9 cellular contexts compared by ENCODE assay signal in genomic region chr17:35566955-35567354, GRCh38. TPM values are rescaled to one million over a fixed set of nuclear protein-coding genes. Genes with fewer than 3 reads are reported as not detected.
DNase-seq lines count a peak whose midpoint lies in the region; ATAC-seq, FAIRE-seq and TF ChIP-seq lines count a peak whose summit lies in the region.
"Had no signal": no experiment of that assay in that cellular context is flagged by ENCODE, and none has a peak within 500 bp of the region (broad histone marks: within the 10 kb centered on the region; RNA-seq: fewer than 3 reads in every experiment).

No MANE protein-coding gene starts in this region.

- H4K91ac ChIP-seq in mesenchymal stem cell (ENCODE audit: low read length) = no peak overlapping the region

- DNase-seq in left ventricle myocardium inferior (no peak), left cardiac atrium (no peak), mesenchymal stem cell (no peak), urothelium cell line (ENCODE audit: low spot score) (no peak), HuH-7 (ENCODE audit: low spot score) (no peak), activated gamma-delta T cell treated with Interleukin-2 at 50 U/mL for 16 hours (no peak)
- DNase-seq in activated T-helper 2 cell treated with anti-CD3 and anti-CD28 coated beads, Interferon-gamma antibody, Interleukin-2, Interleukin-4, amounts not matched to agents 10 μg/mL and 5 μg/mL and 100 μg/mL, durations not matched to agents 14 hours and 24 hours and 36 hours (ENCODE audit: low spot score) = no peak
- DNase-seq in activated CD4-positive, CD25-positive, alpha-beta regulatory T cell treated with anti-CD3 and anti-CD28 coated beads, Interleukin-2, amount 50 U/mL, for 72 hours = no peak

- H3K79me1 ChIP-seq in mesenchymal stem cell (replicated peaks; ENCODE audit: low read length, poor library complexity, severe bottlenecking) = peaks cover 9% of the 10 kb centered on the region

- H3K9me3 ChIP-seq in left ventricle myocardium inferior (replicated peaks) (no peaks in the 10 kb centered on the region), mesenchymal stem cell (ENCODE audit: control insufficient read depth, low read length) (no peaks in the 10 kb centered on the region)

- peak overlapping the region; percentile 87 for H3K4me3 Mint-ChIP-seq in activated T-helper 2 cell treated with anti-CD3 and anti-CD28 coated beads, Interferon-gamma antibody, Interleukin-2, Interleukin-4, amounts not matched to agents 10 μg/mL and 5 μg/mL and 100 μg/mL, durations not matched to agents 14 hours and 24 hours and 36 hours (ENCODE audit: low read depth)

- H2BK15ac ChIP-seq in mesenchymal stem cell (ENCODE audit: low read depth, poor library complexity, severe bottlenecking) = no peak overlapping the region

- H2BK5ac ChIP-seq in mesenchymal stem cell (ENCODE audit: low read depth, low read length, poor library complexity, severe bottlenecking) = no peak overlapping the region

- H2AK5ac ChIP-seq in mesenchymal stem cell (ENCODE audit: low read length, severe bottlenecking) = no peak overlapping the region

- no peak overlapping the region for H3K14ac ChIP-seq in mesenchymal stem cell (ENCODE audit: low read length in 2 of 2)

- H3K27ac Mint-ChIP-seq in activated T-helper 2 cell treated with anti-CD3 and anti-CD28 coated beads, Interferon-gamma antibody, Interleukin-2, Interleukin-4, amounts not matched to agents 10 μg/mL and 5 μg/mL and 100 μg/mL, durations not matched to agents 14 hours and 24 hours and 36 hours = no peak overlapping the region

- intact Hi-C loops in left ventricle myocardium inferior (cut with micrococcal nuclease) = no loop called here
- intact Hi-C loops in left cardiac atrium (cut with DNase I) = no loop called here
- intact Hi-C loops in activated T-helper 2 cell treated with anti-CD3 and anti-CD28 coated beads, Interferon-gamma antibody, Interleukin-2, Interleukin-4, amounts not matched to agents 10 μg/mL and 5 μg/mL and 100 μg/mL, durations not matched to agents 14 hours and 24 hours and 36 hours (cut with micrococcal nuclease) = loop anchor here (1.0 kb wide), 1 partner anchor 20 kb away; the partner anchor contains the start of gene AP2B1

- peaks cover 11% of the 10 kb centered on the region for H3K36me3 Mint-ChIP-seq in activated T-helper 2 cell treated with anti-CD3 and anti-CD28 coated beads, Interferon-gamma antibody, Interleukin-2, Interleukin-4, amounts not matched to agents 10 μg/mL and 5 μg/mL and 100 μg/mL, durations not matched to agents 14 hours and 24 hours and 36 hours (ENCODE audit: low read depth)

- H3K27me3 ChIP-seq in left ventricle myocardium inferior (ENCODE audit: low read depth) (no peaks in the 10 kb centered on the region), mesenchymal stem cell (ENCODE audit: control insufficient read depth in 1 of 2, insufficient read depth in 1 of 2, low read length in 2 of 2) (peaks cover 3 to 5% of the 10 kb centered on the region in 2 experiments)

- peak overlapping the region; percentile 97 for H3K9ac ChIP-seq in mesenchymal stem cell (ENCODE audit: low read length)

- H3K4me3 ChIP-seq in left ventricle myocardium inferior = peak overlapping the region; percentile 75
- peak overlapping the region in 1 of 2 experiments; percentile 95 for H3K4me3 ChIP-seq in mesenchymal stem cell (ENCODE audit: insufficient read depth in 1 of 2, low read depth in 1 of 2, low read length in 2 of 2)

- peak; percentile 5 for FAIRE-seq in urothelium cell line (lab: Jason Lieb, UNC)
- FAIRE-seq: kidney had no signal

- H3K27ac ChIP-seq in left ventricle myocardium inferior (replicated peaks) = peak overlapping the region; percentile 88
- no peak overlapping the region for H3K27ac ChIP-seq in mesenchymal stem cell (ENCODE audit: low read length, poor library complexity, severe bottlenecking)

- no peaks in the 10 kb centered on the region for H3K9me3 Mint-ChIP-seq in activated T-helper 2 cell treated with anti-CD3 and anti-CD28 coated beads, Interferon-gamma antibody, Interleukin-2, Interleukin-4, amounts not matched to agents 10 μg/mL and 5 μg/mL and 100 μg/mL, durations not matched to agents 14 hours and 24 hours and 36 hours

- peaks cover 19% of the 10 kb centered on the region for H3K27me3 Mint-ChIP-seq in activated T-helper 2 cell treated with anti-CD3 and anti-CD28 coated beads, Interferon-gamma antibody, Interleukin-2, Interleukin-4, amounts not matched to agents 10 μg/mL and 5 μg/mL and 100 μg/mL, durations not matched to agents 14 hours and 24 hours and 36 hours (ENCODE audit: low read depth)

- no peak overlapping the region for H3K4ac ChIP-seq in mesenchymal stem cell (ENCODE audit: low read depth in 1 of 2, low read length in 2 of 2)

- ATAC-seq in left cardiac atrium = no peak

- H4K8ac ChIP-seq in mesenchymal stem cell (ENCODE audit: low read length) = peak overlapping the region; percentile 94

- no peak overlapping the region for H2AFZ ChIP-seq in mesenchymal stem cell (ENCODE audit: low read depth, low read length)

- no peak overlapping the region for H2BK120ac ChIP-seq in mesenchymal stem cell (ENCODE audit: low read depth, low read length)

- no peak overlapping the region for H3K23ac ChIP-seq in mesenchymal stem cell (ENCODE audit: low read length in 2 of 2)

- no peak overlapping the region for H3K18ac ChIP-seq in mesenchymal stem cell (ENCODE audit: low read depth in 1 of 2, low read length in 2 of 2)

- H3K4me2 ChIP-seq in mesenchymal stem cell (ENCODE audit: low read length, poor library complexity, severe bottlenecking) = no peak overlapping the region

- no peak for TF ChIP-seq CTCF in left ventricle myocardium inferior (IDR thresholded peaks at IDR 0.05; ENCODE audit: borderline replicate concordance)

- H3K4me1 ChIP-seq in left ventricle myocardium inferior (peaks cover 34% of the 10 kb centered on the region), mesenchymal stem cell (ENCODE audit: control insufficient read depth, insufficient read depth, low read depth, low read length) (peaks cover 8% of the 10 kb centered on the region)

- H3K4me1 Mint-ChIP-seq in activated T-helper 2 cell treated with anti-CD3 and anti-CD28 coated beads, Interferon-gamma antibody, Interleukin-2, Interleukin-4, amounts not matched to agents 10 μg/mL and 5 μg/mL and 100 μg/mL, durations not matched to agents 14 hours and 24 hours and 36 hours (ENCODE audit: low read depth) = peaks cover 18% of the 10 kb centered on the region

- 81% methylated on average over 12 of the region's 12 CpGs for WGBS in mesenchymal stem cell

- no peak overlapping the region for H2BK12ac ChIP-seq in mesenchymal stem cell (ENCODE audit: low read length in 2 of 2)

- no peaks in the 10 kb centered on the region for H3K36me3 ChIP-seq in left ventricle myocardium inferior
- no peaks in the 10 kb centered on the region for H3K36me3 ChIP-seq in mesenchymal stem cell (ENCODE audit: control insufficient read depth in 1 of 2, insufficient read depth in 2 of 2, low read depth in 1 of 2, low read length in 2 of 2)

RNA-seq across cellular contexts. Expression of gene SLFN14, which starts 6.3 kb away (rescaled TPM):
- total RNA-seq in left ventricle myocardium inferior = not detected
- total RNA-seq in left cardiac atrium = not detected
- not detected in 2 replicates for total RNA-seq in activated T-helper 2 cell treated with anti-CD3 and anti-CD28 coated beads, Interferon-gamma antibody, Interleukin-2, Interleukin-4, amounts not matched to agents 10 μg/mL and 5 μg/mL and 100 μg/mL, durations not matched to agents 14 hours and 24 hours and 36 hours
- not detected for polyA plus RNA-seq in mesenchymal stem cell (2013, experiment 1 of 2)
- not detected for polyA plus RNA-seq in mesenchymal stem cell (2013, experiment 2 of 2)

RNA-seq across cellular contexts. Expression of gene PEX12, which starts 11.4 kb away (rescaled TPM):
- total RNA-seq in left ventricle myocardium inferior (8.7 TPM), left cardiac atrium (1 to 10 TPM; 6.3 to 6.5 TPM)
- total RNA-seq in activated T-helper 2 cell treated with anti-CD3 and anti-CD28 coated beads, Interferon-gamma antibody, Interleukin-2, Interleukin-4, amounts not matched to agents 10 μg/mL and 5 μg/mL and 100 μg/mL, durations not matched to agents 14 hours and 24 hours and 36 hours = 4.5 and 4.8 TPM in 2 replicates
- polyA plus RNA-seq in mesenchymal stem cell (2013, experiment 1 of 2) = 3.7 TPM
- 3.8 TPM for polyA plus RNA-seq in mesenchymal stem cell (2013, experiment 2 of 2)

RNA-seq across cellular contexts. Expression of gene AP2B1, which starts 20.2 kb away (rescaled TPM):
- 113 TPM for total RNA-seq in left ventricle myocardium inferior
- total RNA-seq in left cardiac atrium = 100 to 1,000 TPM; 132 to 152 TPM
- 177 and 194 TPM in 2 replicates for total RNA-seq in activated T-helper 2 cell treated with anti-CD3 and anti-CD28 coated beads, Interferon-gamma antibody, Interleukin-2, Interleukin-4, amounts not matched to agents 10 μg/mL and 5 μg/mL and 100 μg/mL, durations not matched to agents 14 hours and 24 hours and 36 hours
- 89.1 TPM for polyA plus RNA-seq in mesenchymal stem cell (2013, experiment 1 of 2)
- polyA plus RNA-seq in mesenchymal stem cell (2013, experiment 2 of 2) = 88.9 TPM

RNA-seq across cellular contexts. Expression of gene SLFN12L, which starts 29.5 kb away (rescaled TPM):
- total RNA-seq in left ventricle myocardium inferior = 0.25 TPM
- 1 to 10 TPM; 1.0 to 1.3 TPM for total RNA-seq in left cardiac atrium
- 37.8 and 41.9 TPM in 2 replicates for total RNA-seq in activated T-helper 2 cell treated with anti-CD3 and anti-CD28 coated beads, Interferon-gamma antibody, Interleukin-2, Interleukin-4, amounts not matched to agents 10 μg/mL and 5 μg/mL and 100 μg/mL, durations not matched to agents 14 hours and 24 hours and 36 hours
- not detected for polyA plus RNA-seq in mesenchymal stem cell (2013, experiment 1 of 2)
- not detected for polyA plus RNA-seq in mesenchymal stem cell (2013, experiment 2 of 2)
